19 cellular contexts compared by ENCODE assay signal in genomic region chr12:2616763-2617162, GRCh38.
"Had no signal": no experiment of that assay in that cellular context is flagged by ENCODE, and none has a peak within 500 bp of the region (broad histone marks: within the 10 kb centered on the region; RNA-seq: fewer than 3 reads in every experiment).

No MANE protein-coding gene starts in this region.

- H3K27me3 ChIP-seq: breast epithelium, esophagus muscularis mucosa, gastroesophageal sphincter, ovary, sigmoid colon, stomach, testis had no signal

- H3K27ac ChIP-seq: esophagus muscularis mucosa, ovary, sigmoid colon, testis had no signal

- ATAC-seq: activated T-cell treated with anti-CD3 and anti-CD28 coated beads, Interleukin-2, amount 50 U/mL, for 4 hours; gastroesophageal sphincter; naive thymus-derived CD4-positive, alpha-beta T cell; stimulated activated effector memory CD8-positive, alpha-beta T cell treated with anti-CD3 and anti-CD28 coated beads, Interleukin-12 subunit alpha, Interleukin-12 subunit beta, amount 100 ng/mL, for 72 hours had no signal

- DNase-seq: activated CD4-positive, alpha-beta T cell treated with anti-CD3 and anti-CD28 coated beads, Interleukin-2, amount 10 ng/mL, durations not matched to agents 24 days and 14 days; activated CD4-positive, CD25-positive, alpha-beta regulatory T cell; activated CD8-positive, alpha-beta memory T cell treated with anti-CD3 and anti-CD28 coated beads, Interleukin-2, amount 50 U/mL, for 4 hours; activated naive CD4-positive, alpha-beta T cell treated with anti-CD3 and anti-CD28 coated beads, Interleukin-2, amount 10 ng/mL, durations not matched to agents 7 days and 5 days; activated T-cell treated with anti-CD3 and anti-CD28 coated beads, Interleukin-2, amount 50 U/mL, for 4 hours; cerebellar nuclear complex; cortex of kidney; effector CD4-positive, alpha-beta T cell; hypothalamus; naive thymus-derived CD4-positive, alpha-beta T cell; sigmoid colon; stimulated activated CD4-positive, alpha-beta T cell treated with anti-CD3 and anti-CD28 coated beads, Interleukin-4, amount 100 ng/mL, for 24 hours; stomach had no signal

- H3K4me3 ChIP-seq: breast epithelium, esophagus muscularis mucosa, gastroesophageal sphincter, ovary, sigmoid colon, stomach, testis had no signal

- H3K36me3 ChIP-seq: breast epithelium, ovary had no signal

- H3K4me1 ChIP-seq: testis had no signal

- H3K9me3 ChIP-seq: breast epithelium, esophagus muscularis mucosa, gastroesophageal sphincter, ovary, sigmoid colon, stomach, testis had no signal
